ENCODE assay signal across 8 cellular contexts in genomic region chr1:229624906-229625871, GRCh38. TPM values are rescaled to one million over a fixed set of nuclear protein-coding genes. Genes with fewer than 3 reads are reported as not detected.
DNase-seq lines count a peak whose midpoint lies in the region; ATAC-seq lines count a peak whose summit lies in the region.

No MANE protein-coding gene starts in this region.

- peak; percentile 35 for ATAC-seq in GM19372 (IDR thresholded peaks at IDR 0.05; ENCODE audit: low read depth, unreplicated experiment)
- peak; percentile 35 for ATAC-seq in HG03520 (IDR thresholded peaks at IDR 0.05; ENCODE audit: unreplicated experiment)
- ATAC-seq in activated T-cell treated with anti-CD3 and anti-CD28 coated beads, Interleukin-2, amount 50 U/mL, for 72 hours (replicated peaks in 1 of 2) = peak; percentile 42 to 49
- peak; percentile 68 to 74 for ATAC-seq in natural killer cell treated with Interleukin-12 subunit alpha and Interleukin-12 subunit beta and Interleukin-15 and Interleukin-18, amount 100 ng/mL, for 72 hours

- H3K36me3 Mint-ChIP-seq in activated T-cell treated with anti-CD3 and anti-CD28 coated beads, Interleukin-2, amount 50 U/mL, for 72 hours (ENCODE audit: insufficient read depth in 2 of 2) = peaks cover 4 to 6% of the 10 kb centered on the region in 2 donors
- peaks cover 16% of the 10 kb centered on the region for H3K36me3 Mint-ChIP-seq in natural killer cell treated with Interleukin-12 subunit alpha and Interleukin-12 subunit beta and Interleukin-15 and Interleukin-18, amount 100 ng/mL, for 72 hours
- H3K36me3 Mint-ChIP-seq in stimulated activated naive CD8-positive, alpha-beta T cell treated with anti-CD3 and anti-CD28 coated beads, Interleukin-15, Interleukin-2, amounts not matched to agents 100 ng/mL and 50 ng/mL, for 24 hours (ENCODE audit: low read depth) = peaks cover 43% of the 10 kb centered on the region

- H3K27me3 Mint-ChIP-seq in activated T-cell treated with anti-CD3 and anti-CD28 coated beads, Interleukin-2, amount 50 U/mL, for 72 hours (ENCODE audit: low read depth) = no peaks in the 10 kb centered on the region
- H3K27me3 Mint-ChIP-seq in natural killer cell treated with Interleukin-12 subunit alpha and Interleukin-12 subunit beta and Interleukin-15 and Interleukin-18, amount 100 ng/mL, for 72 hours = no peaks in the 10 kb centered on the region
- no peaks in the 10 kb centered on the region for H3K27me3 Mint-ChIP-seq in stimulated activated naive CD8-positive, alpha-beta T cell treated with anti-CD3 and anti-CD28 coated beads, Interleukin-15, Interleukin-2, amounts not matched to agents 100 ng/mL and 50 ng/mL, for 24 hours

- H3K4me1 Mint-ChIP-seq in activated T-cell treated with anti-CD3 and anti-CD28 coated beads, Interleukin-2, amount 50 U/mL, for 72 hours (ENCODE audit: low read depth) = peaks cover 75% of the 10 kb centered on the region
- H3K4me1 Mint-ChIP-seq in natural killer cell treated with Interleukin-12 subunit alpha and Interleukin-12 subunit beta and Interleukin-15 and Interleukin-18, amount 100 ng/mL, for 72 hours (ENCODE audit: low read depth in 2 of 2) = peaks cover 38 to 52% of the 10 kb centered on the region in 2 donors
- H3K4me1 Mint-ChIP-seq in stimulated activated naive CD8-positive, alpha-beta T cell treated with anti-CD3 and anti-CD28 coated beads, Interleukin-15, Interleukin-2, amounts not matched to agents 100 ng/mL and 50 ng/mL, for 24 hours (ENCODE audit: low read depth) = peaks cover 73% of the 10 kb centered on the region

- peak overlapping the region; percentile 90 for H3K27ac Mint-ChIP-seq in activated T-cell treated with anti-CD3 and anti-CD28 coated beads, Interleukin-2, amount 50 U/mL, for 72 hours
- peak overlapping the region; percentile 81 to 85 for H3K27ac Mint-ChIP-seq in natural killer cell treated with Interleukin-12 subunit alpha and Interleukin-12 subunit beta and Interleukin-15 and Interleukin-18, amount 100 ng/mL, for 72 hours
- H3K27ac Mint-ChIP-seq in stimulated activated naive CD8-positive, alpha-beta T cell treated with anti-CD3 and anti-CD28 coated beads, Interleukin-15, Interleukin-2, amounts not matched to agents 100 ng/mL and 50 ng/mL, for 24 hours = peak overlapping the region; percentile 87

- no peaks in the 10 kb centered on the region for H3K9me3 Mint-ChIP-seq in activated T-cell treated with anti-CD3 and anti-CD28 coated beads, Interleukin-2, amount 50 U/mL, for 72 hours
- H3K9me3 Mint-ChIP-seq in natural killer cell treated with Interleukin-12 subunit alpha and Interleukin-12 subunit beta and Interleukin-15 and Interleukin-18, amount 100 ng/mL, for 72 hours = no peaks in the 10 kb centered on the region
- H3K9me3 Mint-ChIP-seq in stimulated activated naive CD8-positive, alpha-beta T cell treated with anti-CD3 and anti-CD28 coated beads, Interleukin-15, Interleukin-2, amounts not matched to agents 100 ng/mL and 50 ng/mL, for 24 hours = no peaks in the 10 kb centered on the region

- peak; percentile 71 for DNase-seq in CD1c-positive myeloid dendritic cell (ENCODE audit: extremely low spot score)
- DNase-seq in OCI-M1 (lab: John Stamatoyannopoulos, UW) = peak; percentile 74
- DNase-seq in activated T-cell treated with anti-CD3 and anti-CD28 coated beads, Interleukin-2, amount 50 U/mL, for 72 hours = peak; percentile 49 to 63
- peak; percentile 42 for DNase-seq in fibroblast of gingiva (ENCODE audit: low read depth)
- DNase-seq in natural killer cell treated with Interleukin-12 subunit alpha and Interleukin-12 subunit beta and Interleukin-15 and Interleukin-18, amount 100 ng/mL, for 72 hours (ENCODE audit: low spot score) = peak; percentile 70

- H3K4me3 Mint-ChIP-seq in activated T-cell treated with anti-CD3 and anti-CD28 coated beads, Interleukin-2, amount 50 U/mL, for 72 hours = peak overlapping the region; percentile 91 to 93
- peak overlapping the region; percentile 97 for H3K4me3 Mint-ChIP-seq in natural killer cell treated with Interleukin-12 subunit alpha and Interleukin-12 subunit beta and Interleukin-15 and Interleukin-18, amount 100 ng/mL, for 72 hours
- peak overlapping the region; percentile 96 for H3K4me3 Mint-ChIP-seq in stimulated activated naive CD8-positive, alpha-beta T cell treated with anti-CD3 and anti-CD28 coated beads, Interleukin-15, Interleukin-2, amounts not matched to agents 100 ng/mL and 50 ng/mL, for 24 hours

RNA-seq across cellular contexts. Expression of gene TAF5L, which starts 0.7 kb away (rescaled TPM):
- total RNA-seq in activated T-cell treated with anti-CD3 and anti-CD28 coated beads, Interleukin-2, amount 50 U/mL, for 72 hours = 10 to 100 TPM; 18.9 to 21.7 TPM
- 10 to 100 TPM; 26.5 to 30.7 TPM for total RNA-seq in natural killer cell treated with Interleukin-12 subunit alpha and Interleukin-12 subunit beta and Interleukin-15 and Interleukin-18, amount 100 ng/mL, for 72 hours

RNA-seq across cellular contexts. Expression of gene URB2, which starts 0.9 kb away (rescaled TPM):
- total RNA-seq in activated T-cell treated with anti-CD3 and anti-CD28 coated beads, Interleukin-2, amount 50 U/mL, for 72 hours = 10 to 100 TPM; 11.6 to 12.3 TPM
- 10 to 100 TPM; 16.4 to 38.2 TPM for total RNA-seq in natural killer cell treated with Interleukin-12 subunit alpha and Interleukin-12 subunit beta and Interleukin-15 and Interleukin-18, amount 100 ng/mL, for 72 hours

Comparison
In these comparisons a context has a peak if more than half of its experiments do, and no peak if none do; other contexts are left out.
1. Peak in every context shown above with its lines: DNase-seq and ATAC-seq.